Comparison of ENCODE assay signal across 8 cellular contexts in the genomic region with DNA sequence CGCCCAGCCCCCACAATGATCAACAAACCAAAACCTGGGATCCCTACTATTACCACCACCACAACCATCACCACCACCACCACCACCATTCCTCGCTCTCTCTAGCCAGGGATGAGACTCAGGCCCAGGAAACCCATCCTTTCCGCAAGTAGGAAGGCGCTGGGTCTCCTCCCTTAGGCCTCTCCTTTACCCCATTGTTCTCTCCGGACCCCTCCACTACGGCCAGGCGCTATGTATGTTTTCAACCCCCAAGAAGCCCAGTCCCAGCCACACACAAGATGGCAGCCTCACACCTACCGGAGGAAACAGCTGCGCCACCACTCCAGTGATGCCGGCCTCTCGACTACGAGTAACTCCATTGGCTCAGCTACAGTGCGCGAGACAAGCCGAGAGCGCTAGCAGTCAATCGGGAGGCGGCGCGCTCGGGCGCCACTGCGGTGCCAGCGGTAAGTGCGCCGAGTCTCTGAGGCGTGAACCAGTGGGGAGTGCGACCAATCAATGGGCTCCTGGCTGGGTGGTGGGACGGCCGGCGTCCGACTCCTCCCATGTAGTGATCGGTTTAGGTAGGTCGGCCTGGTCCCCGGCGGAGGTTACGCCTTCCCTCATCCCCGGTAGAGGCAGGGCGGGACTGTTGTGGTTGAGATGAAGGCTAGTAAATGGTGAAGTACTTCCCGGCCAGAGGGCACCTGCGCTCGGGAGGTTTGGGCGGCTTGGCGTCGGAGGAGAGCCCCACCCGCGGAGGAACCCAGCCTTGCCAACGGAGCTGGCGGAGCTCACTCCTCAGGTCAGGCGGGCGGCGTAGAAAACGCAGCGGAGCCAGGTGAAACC. TPM values are rescaled to one million over a fixed set of nuclear protein-coding genes. Genes with fewer than 3 reads are reported as not detected.
DNase-seq lines count a peak whose midpoint lies in the region; ATAC-seq and FAIRE-seq lines count a peak whose summit lies in the region.

A gene (minus strand): TSS at position 376 of the 828 bp plus-strand sequence. CDS start 61,154 bp downstream, outside the sequence.
A gene with protein sequence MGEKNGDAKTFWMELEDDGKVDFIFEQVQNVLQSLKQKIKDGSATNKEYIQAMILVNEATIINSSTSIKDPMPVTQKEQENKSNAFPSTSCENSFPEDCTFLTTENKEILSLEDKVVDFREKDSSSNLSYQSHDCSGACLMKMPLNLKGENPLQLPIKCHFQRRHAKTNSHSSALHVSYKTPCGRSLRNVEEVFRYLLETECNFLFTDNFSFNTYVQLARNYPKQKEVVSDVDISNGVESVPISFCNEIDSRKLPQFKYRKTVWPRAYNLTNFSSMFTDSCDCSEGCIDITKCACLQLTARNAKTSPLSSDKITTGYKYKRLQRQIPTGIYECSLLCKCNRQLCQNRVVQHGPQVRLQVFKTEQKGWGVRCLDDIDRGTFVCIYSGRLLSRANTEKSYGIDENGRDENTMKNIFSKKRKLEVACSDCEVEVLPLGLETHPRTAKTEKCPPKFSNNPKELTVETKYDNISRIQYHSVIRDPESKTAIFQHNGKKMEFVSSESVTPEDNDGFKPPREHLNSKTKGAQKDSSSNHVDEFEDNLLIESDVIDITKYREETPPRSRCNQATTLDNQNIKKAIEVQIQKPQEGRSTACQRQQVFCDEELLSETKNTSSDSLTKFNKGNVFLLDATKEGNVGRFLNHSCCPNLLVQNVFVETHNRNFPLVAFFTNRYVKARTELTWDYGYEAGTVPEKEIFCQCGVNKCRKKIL (plus strand): TSS at position 586 of the 828 bp plus-strand sequence. CDS start 7,620 bp downstream, outside the sequence.

- peaks cover 20% of the 10 kb centered on the region for H3K36me3 Mint-ChIP-seq in activated CD4-positive, alpha-beta T cell treated with anti-CD3 and anti-CD28 coated beads, Interleukin-2, amount 10 ng/mL, durations not matched to agents 7 days and 5 days (ENCODE audit: low read depth)

- DNase-seq in GM19239 (ENCODE audit: insufficient read length, low spot score) (peak; percentile 62), NCI-H524 (lab: John Stamatoyannopoulos, UW) (peak; percentile 96 to 98), cortex of kidney (lab: John Stamatoyannopoulos, UW) (peak; percentile 98), left kidney (ENCODE audit: low read depth, low spot score) (peak; percentile 100)
- peak; percentile 99 for DNase-seq in activated CD4-positive, alpha-beta T cell treated with anti-CD3 and anti-CD28 coated beads, Interleukin-2, amount 10 ng/mL, durations not matched to agents 7 days and 5 days
- peak; percentile 98 for DNase-seq in stimulated activated CD4-positive, alpha-beta T cell treated with anti-CD3 and anti-CD28 coated beads, Interleukin-2, amount 100 ng/mL, for 24 hours

- no peaks in the 10 kb centered on the region for H3K27me3 Mint-ChIP-seq in activated CD4-positive, alpha-beta T cell treated with anti-CD3 and anti-CD28 coated beads, Interleukin-2, amount 10 ng/mL, durations not matched to agents 7 days and 5 days

- CTCF ChIA-PET in activated CD4-positive, alpha-beta T cell treated with anti-CD3 and anti-CD28 coated beads, Interleukin-2, amount 10 ng/mL, durations not matched to agents 7 days and 5 days (lab: Charles Lee): interaction anchor here (0.5 to 2.9 kb wide), 12 partner anchors 9 to 142 kb away, joined by 3 to 11 read pairs (median 4); no protein-coding TSS in a partner anchor

- peak; percentile 87 for ATAC-seq in HG03457 (IDR thresholded peaks at IDR 0.05; ENCODE audit: unreplicated experiment)

- no peaks in the 10 kb centered on the region for H3K27me3 ChIP-seq in BLaER1

- POLR2A ChIA-PET in activated CD4-positive, alpha-beta T cell treated with anti-CD3 and anti-CD28 coated beads, Interleukin-2, amount 10 ng/mL, durations not matched to agents 7 days and 5 days (lab: Charles Lee): interaction anchor here (1.4 to 2.4 kb wide), 3 partner anchors 11 to 184 kb away, joined by 3 to 14 read pairs (median 4); a partner anchor contains a TSS

- peak within 1 kb of the TSS; percentile 85 for H3K9ac ChIP-seq in BLaER1

- FAIRE-seq in GM19239 (lab: Jason Lieb, UNC): peak; percentile 100

- peak within 1 kb of the TSS; percentile 99 for H3K27ac Mint-ChIP-seq in activated CD4-positive, alpha-beta T cell treated with anti-CD3 and anti-CD28 coated beads, Interleukin-2, amount 10 ng/mL, durations not matched to agents 7 days and 5 days

- peaks cover 45% of the 10 kb centered on the region for H3K4me1 ChIP-seq in BLaER1

- H3K9me3 ChIP-seq in BLaER1: no peaks in the 10 kb centered on the region

- peak within 1 kb of the TSS; percentile 92 for H3K4me3 Mint-ChIP-seq in activated CD4-positive, alpha-beta T cell treated with anti-CD3 and anti-CD28 coated beads, Interleukin-2, amount 10 ng/mL, durations not matched to agents 7 days and 5 days

- peaks cover 54% of the 10 kb centered on the region for H3K4me1 Mint-ChIP-seq in activated CD4-positive, alpha-beta T cell treated with anti-CD3 and anti-CD28 coated beads, Interleukin-2, amount 10 ng/mL, durations not matched to agents 7 days and 5 days

- no peaks in the 10 kb centered on the region for H3K9me3 Mint-ChIP-seq in activated CD4-positive, alpha-beta T cell treated with anti-CD3 and anti-CD28 coated beads, Interleukin-2, amount 10 ng/mL, durations not matched to agents 7 days and 5 days

- H4K20me1 ChIP-seq in BLaER1: no peaks in the 10 kb centered on the region

- H3K27ac ChIP-seq in BLaER1: peak within 1 kb of the TSS; percentile 89

- peak within 1 kb of the TSS; percentile 79 for H3K4me3 ChIP-seq in BLaER1

- H3K36me3 ChIP-seq in BLaER1: no peaks in the 10 kb centered on the region

- H3K4me2 ChIP-seq in BLaER1: peak within 1 kb of the TSS; percentile 85

RNA-seq across cellular contexts. Expression of the first gene that starts in this region (rescaled TPM):
- 1 to 10 TPM; 3.1 to 3.5 TPM for total RNA-seq in activated CD4-positive, alpha-beta T cell treated with anti-CD3 and anti-CD28 coated beads, Interleukin-2, amount 10 ng/mL, durations not matched to agents 7 days and 5 days

RNA-seq across cellular contexts. Expression of the second gene that starts in this region (rescaled TPM):
- total RNA-seq in activated CD4-positive, alpha-beta T cell treated with anti-CD3 and anti-CD28 coated beads, Interleukin-2, amount 10 ng/mL, durations not matched to agents 7 days and 5 days: 10 to 100 TPM; 15.6 to 18.7 TPM

Comparison
In these comparisons a context has a peak if more than half of its experiments do, and no peak if none do; other contexts are left out.
1. Peak in every context shown above with its lines: DNase-seq, ATAC-seq, H3K4me3 ChIP-seq and H3K27ac ChIP-seq.